In the genomic region with DNA sequence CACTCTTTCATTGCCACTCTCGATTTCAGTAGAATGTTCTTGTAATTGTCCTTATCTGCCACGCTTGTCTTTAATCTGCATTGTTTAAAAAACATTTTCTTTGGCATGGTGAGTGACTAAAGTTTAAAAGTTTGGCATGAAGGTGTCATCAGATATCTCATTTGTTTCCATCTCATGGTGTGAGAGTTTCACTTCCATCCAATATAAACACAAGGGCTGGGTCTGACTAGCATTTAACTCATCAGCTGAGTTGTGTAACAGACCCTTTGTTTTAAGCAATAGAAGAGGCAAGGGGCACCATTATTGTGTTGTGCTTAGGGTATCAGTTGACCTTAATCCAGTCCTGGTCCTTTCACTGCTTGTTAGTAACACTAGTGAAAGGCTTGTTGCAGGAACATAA, we compare ENCODE assay signal across 1 cellular context.
TF ChIP-seq lines count a peak whose summit lies in the region.

No MANE protein-coding gene starts in this region.

TF ChIP-seq in GM23338, 12 proteins besides CTCF, POLR2A, EP300 and RAD21 (continued from another document):
- TF ChIP-seq ZNF462 (CRISPR knock-in tag; IDR thresholded peaks at IDR 0.05) (no peak), ZNF114 (CRISPR knock-in tag; IDR thresholded peaks at IDR 0.05) (no peak), NANOG (IDR thresholded peaks at IDR 0.05; ENCODE audit: borderline replicate concordance) (no peak), POLR2AphosphoS5 (IDR thresholded peaks at IDR 0.05; ENCODE audit: low read depth) (no peak), ETS1 (IDR thresholded peaks at IDR 0.05) (no peak), EZH2phosphoT487 (IDR thresholded peaks at IDR 0.05; ENCODE audit: unreplicated experiment) (no peak), JUNB (IDR thresholded peaks at IDR 0.05; ENCODE audit: unreplicated experiment) (no peak), EZH2 (IDR thresholded peaks at IDR 0.05; ENCODE audit: low read depth, unreplicated experiment) (no peak), ZNF331 (CRISPR knock-in tag; IDR thresholded peaks at IDR 0.05; ENCODE audit: low read depth) (no peak), CREB1 (CRISPR knock-in tag; IDR thresholded peaks at IDR 0.05; ENCODE audit: low read depth) (no peak), STAT1 (IDR thresholded peaks at IDR 0.05; ENCODE audit: unreplicated experiment) (no peak)
